In the genomic region with DNA sequence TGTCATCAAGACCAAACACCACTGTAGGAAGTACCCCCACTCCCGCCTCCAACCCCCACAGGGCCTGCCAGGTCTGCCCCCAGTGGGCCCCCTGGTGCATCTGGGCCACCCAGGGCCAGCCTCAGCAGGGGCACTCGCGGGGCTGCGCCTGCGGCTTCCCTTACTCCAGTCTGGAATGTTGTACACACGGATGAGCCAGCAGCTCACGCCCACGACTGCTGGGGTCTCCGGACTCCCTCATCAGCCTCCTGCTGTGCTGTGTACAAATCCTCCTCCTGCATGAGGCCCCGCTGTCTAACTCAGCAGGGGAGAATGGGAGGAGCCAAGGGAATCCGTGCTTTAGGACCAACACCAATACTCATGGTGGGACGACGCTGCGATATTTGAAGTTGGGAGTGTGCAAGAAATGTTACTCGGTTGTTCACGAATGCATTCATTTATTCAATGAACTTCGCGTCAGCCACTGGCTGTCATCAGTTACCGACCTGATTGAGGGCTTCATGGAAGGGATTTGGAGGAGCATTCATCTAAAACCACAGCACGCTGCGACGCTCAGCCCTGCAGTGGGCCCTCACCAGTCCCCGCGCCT, we compare ENCODE assay signal across 1 cellular context.
TF ChIP-seq lines count a peak whose summit lies in the region.

No MANE protein-coding gene starts in this region.

TF ChIP-seq in HepG2, 621 proteins besides CTCF, POLR2A, EP300 and RAD21 (continued from another document and continues in another):
- TF ChIP-seq, protein P1, sequence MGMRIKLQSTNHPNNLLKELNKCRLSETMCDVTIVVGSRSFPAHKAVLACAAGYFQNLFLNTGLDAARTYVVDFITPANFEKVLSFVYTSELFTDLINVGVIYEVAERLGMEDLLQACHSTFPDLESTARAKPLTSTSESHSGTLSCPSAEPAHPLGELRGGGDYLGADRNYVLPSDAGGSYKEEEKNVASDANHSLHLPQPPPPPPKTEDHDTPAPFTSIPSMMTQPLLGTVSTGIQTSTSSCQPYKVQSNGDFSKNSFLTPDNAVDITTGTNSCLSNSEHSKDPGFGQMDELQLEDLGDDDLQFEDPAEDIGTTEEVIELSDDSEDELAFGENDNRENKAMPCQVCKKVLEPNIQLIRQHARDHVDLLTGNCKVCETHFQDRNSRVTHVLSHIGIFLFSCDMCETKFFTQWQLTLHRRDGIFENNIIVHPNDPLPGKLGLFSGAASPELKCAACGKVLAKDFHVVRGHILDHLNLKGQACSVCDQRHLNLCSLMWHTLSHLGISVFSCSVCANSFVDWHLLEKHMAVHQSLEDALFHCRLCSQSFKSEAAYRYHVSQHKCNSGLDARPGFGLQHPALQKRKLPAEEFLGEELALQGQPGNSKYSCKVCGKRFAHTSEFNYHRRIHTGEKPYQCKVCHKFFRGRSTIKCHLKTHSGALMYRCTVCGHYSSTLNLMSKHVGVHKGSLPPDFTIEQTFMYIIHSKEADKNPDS (CRISPR knock-in tag; IDR thresholded peaks at IDR 0.05) = no peak
- TF ChIP-seq SMARCE1 (IDR thresholded peaks at IDR 0.05; ENCODE audit: borderline replicate concordance) = no peak
- TF ChIP-seq, protein P2, sequence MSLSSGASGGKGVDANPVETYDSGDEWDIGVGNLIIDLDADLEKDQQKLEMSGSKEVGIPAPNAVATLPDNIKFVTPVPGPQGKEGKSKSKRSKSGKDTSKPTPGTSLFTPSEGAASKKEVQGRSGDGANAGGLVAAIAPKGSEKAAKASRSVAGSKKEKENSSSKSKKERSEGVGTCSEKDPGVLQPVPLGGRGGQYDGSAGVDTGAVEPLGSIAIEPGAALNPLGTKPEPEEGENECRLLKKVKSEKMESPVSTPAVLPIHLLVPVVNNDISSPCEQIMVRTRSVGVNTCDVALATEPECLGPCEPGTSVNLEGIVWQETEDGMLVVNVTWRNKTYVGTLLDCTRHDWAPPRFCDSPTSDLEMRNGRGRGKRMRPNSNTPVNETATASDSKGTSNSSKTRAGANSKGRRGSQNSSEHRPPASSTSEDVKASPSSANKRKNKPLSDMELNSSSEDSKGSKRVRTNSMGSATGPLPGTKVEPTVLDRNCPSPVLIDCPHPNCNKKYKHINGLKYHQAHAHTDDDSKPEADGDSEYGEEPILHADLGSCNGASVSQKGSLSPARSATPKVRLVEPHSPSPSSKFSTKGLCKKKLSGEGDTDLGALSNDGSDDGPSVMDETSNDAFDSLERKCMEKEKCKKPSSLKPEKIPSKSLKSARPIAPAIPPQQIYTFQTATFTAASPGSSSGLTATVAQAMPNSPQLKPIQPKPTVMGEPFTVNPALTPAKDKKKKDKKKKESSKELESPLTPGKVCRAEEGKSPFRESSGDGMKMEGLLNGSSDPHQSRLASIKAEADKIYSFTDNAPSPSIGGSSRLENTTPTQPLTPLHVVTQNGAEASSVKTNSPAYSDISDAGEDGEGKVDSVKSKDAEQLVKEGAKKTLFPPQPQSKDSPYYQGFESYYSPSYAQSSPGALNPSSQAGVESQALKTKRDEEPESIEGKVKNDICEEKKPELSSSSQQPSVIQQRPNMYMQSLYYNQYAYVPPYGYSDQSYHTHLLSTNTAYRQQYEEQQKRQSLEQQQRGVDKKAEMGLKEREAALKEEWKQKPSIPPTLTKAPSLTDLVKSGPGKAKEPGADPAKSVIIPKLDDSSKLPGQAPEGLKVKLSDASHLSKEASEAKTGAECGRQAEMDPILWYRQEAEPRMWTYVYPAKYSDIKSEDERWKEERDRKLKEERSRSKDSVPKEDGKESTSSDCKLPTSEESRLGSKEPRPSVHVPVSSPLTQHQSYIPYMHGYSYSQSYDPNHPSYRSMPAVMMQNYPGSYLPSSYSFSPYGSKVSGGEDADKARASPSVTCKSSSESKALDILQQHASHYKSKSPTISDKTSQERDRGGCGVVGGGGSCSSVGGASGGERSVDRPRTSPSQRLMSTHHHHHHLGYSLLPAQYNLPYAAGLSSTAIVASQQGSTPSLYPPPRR (CRISPR knock-in tag; IDR thresholded peaks at IDR 0.05; ENCODE audit: borderline replicate concordance) = no peak
- TF ChIP-seq ZFP62 (CRISPR knock-in tag; IDR thresholded peaks at IDR 0.05) = no peak
- no peak for TF ChIP-seq SP140L (CRISPR knock-in tag; IDR thresholded peaks at IDR 0.05; ENCODE audit: borderline replicate concordance)
- TF ChIP-seq, protein P3, sequence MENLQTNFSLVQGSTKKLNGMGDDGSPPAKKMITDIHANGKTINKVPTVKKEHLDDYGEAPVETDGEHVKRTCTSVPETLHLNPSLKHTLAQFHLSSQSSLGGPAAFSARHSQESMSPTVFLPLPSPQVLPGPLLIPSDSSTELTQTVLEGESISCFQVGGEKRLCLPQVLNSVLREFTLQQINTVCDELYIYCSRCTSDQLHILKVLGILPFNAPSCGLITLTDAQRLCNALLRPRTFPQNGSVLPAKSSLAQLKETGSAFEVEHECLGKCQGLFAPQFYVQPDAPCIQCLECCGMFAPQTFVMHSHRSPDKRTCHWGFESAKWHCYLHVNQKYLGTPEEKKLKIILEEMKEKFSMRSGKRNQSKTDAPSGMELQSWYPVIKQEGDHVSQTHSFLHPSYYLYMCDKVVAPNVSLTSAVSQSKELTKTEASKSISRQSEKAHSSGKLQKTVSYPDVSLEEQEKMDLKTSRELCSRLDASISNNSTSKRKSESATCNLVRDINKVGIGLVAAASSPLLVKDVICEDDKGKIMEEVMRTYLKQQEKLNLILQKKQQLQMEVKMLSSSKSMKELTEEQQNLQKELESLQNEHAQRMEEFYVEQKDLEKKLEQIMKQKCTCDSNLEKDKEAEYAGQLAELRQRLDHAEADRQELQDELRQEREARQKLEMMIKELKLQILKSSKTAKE (CRISPR knock-in tag; IDR thresholded peaks at IDR 0.05; ENCODE audit: borderline replicate concordance) = no peak
- TF ChIP-seq, protein P4, sequence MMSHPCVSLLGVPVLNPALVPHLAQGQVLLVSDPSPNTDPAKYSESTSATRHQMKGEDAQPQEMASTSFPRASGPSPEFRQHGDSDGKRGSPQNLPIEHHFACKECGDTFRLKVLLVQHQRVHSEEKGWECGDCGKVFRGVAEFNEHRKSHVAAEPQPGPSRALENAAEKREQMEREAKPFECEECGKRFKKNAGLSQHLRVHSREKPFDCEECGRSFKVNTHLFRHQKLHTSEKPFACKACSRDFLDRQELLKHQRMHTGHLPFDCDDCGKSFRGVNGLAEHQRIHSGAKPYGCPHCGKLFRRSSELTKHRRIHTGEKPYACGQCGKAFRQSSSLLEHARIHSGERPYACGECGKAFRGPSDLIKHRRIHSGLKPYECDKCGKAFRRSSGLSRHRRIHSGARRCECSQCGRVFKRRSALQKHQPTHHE (CRISPR knock-in tag; IDR thresholded peaks at IDR 0.05; ENCODE audit: borderline replicate concordance) = no peak
- TF ChIP-seq, protein P5, sequence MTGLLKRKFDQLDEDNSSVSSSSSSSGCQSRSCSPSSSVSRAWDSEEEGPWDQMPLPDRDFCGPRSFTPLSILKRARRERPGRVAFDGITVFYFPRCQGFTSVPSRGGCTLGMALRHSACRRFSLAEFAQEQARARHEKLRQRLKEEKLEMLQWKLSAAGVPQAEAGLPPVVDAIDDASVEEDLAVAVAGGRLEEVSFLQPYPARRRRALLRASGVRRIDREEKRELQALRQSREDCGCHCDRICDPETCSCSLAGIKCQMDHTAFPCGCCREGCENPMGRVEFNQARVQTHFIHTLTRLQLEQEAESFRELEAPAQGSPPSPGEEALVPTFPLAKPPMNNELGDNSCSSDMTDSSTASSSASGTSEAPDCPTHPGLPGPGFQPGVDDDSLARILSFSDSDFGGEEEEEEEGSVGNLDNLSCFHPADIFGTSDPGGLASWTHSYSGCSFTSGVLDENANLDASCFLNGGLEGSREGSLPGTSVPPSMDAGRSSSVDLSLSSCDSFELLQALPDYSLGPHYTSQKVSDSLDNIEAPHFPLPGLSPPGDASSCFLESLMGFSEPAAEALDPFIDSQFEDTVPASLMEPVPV (CRISPR knock-in tag; IDR thresholded peaks at IDR 0.05) = peak; percentile 53; the same call in 1 of the 2 replicates
- no peak for TF ChIP-seq HNRNPK (IDR thresholded peaks at IDR 0.05; ENCODE audit: low read depth, low read length, poor library complexity, severe bottlenecking)
- TF ChIP-seq, protein P6, sequence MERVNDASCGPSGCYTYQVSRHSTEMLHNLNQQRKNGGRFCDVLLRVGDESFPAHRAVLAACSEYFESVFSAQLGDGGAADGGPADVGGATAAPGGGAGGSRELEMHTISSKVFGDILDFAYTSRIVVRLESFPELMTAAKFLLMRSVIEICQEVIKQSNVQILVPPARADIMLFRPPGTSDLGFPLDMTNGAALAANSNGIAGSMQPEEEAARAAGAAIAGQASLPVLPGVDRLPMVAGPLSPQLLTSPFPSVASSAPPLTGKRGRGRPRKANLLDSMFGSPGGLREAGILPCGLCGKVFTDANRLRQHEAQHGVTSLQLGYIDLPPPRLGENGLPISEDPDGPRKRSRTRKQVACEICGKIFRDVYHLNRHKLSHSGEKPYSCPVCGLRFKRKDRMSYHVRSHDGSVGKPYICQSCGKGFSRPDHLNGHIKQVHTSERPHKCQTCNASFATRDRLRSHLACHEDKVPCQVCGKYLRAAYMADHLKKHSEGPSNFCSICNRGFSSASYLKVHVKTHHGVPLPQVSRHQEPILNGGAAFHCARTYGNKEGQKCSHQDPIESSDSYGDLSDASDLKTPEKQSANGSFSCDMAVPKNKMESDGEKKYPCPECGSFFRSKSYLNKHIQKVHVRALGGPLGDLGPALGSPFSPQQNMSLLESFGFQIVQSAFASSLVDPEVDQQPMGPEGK (CRISPR knock-in tag; IDR thresholded peaks at IDR 0.05) = peak; percentile 56; the same call in 1 of the 2 replicates
- no peak for TF ChIP-seq GLI4 (CRISPR knock-in tag; IDR thresholded peaks at IDR 0.05; ENCODE audit: borderline replicate concordance)
- peak; percentile 20; the same call in 1 of the 2 replicates for TF ChIP-seq NFKBIZ (CRISPR knock-in tag; IDR thresholded peaks at IDR 0.05)
- TF ChIP-seq ZNF547 (CRISPR knock-in tag; IDR thresholded peaks at IDR 0.05) = no peak
- TF ChIP-seq MED1 (CRISPR knock-in tag; IDR thresholded peaks at IDR 0.05) = no peak
- TF ChIP-seq, protein P7, sequence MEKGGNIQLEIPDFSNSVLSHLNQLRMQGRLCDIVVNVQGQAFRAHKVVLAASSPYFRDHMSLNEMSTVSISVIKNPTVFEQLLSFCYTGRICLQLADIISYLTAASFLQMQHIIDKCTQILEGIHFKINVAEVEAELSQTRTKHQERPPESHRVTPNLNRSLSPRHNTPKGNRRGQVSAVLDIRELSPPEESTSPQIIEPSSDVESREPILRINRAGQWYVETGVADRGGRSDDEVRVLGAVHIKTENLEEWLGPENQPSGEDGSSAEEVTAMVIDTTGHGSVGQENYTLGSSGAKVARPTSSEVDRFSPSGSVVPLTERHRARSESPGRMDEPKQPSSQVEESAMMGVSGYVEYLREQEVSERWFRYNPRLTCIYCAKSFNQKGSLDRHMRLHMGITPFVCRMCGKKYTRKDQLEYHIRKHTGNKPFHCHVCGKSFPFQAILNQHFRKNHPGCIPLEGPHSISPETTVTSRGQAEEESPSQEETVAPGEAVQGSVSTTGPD (CRISPR knock-in tag; IDR thresholded peaks at IDR 0.05) = no peak
- no peak for TF ChIP-seq REPIN1 (CRISPR knock-in tag; IDR thresholded peaks at IDR 0.05; ENCODE audit: borderline replicate concordance, low read depth)
- TF ChIP-seq, protein P8, sequence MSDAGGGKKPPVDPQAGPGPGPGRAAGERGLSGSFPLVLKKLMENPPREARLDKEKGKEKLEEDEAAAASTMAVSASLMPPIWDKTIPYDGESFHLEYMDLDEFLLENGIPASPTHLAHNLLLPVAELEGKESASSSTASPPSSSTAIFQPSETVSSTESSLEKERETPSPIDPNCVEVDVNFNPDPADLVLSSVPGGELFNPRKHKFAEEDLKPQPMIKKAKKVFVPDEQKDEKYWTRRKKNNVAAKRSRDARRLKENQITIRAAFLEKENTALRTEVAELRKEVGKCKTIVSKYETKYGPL (CRISPR knock-in tag; IDR thresholded peaks at IDR 0.05) = no peak
- TF ChIP-seq POLR2AphosphoS2 (IDR thresholded peaks at IDR 0.05; ENCODE audit: low read depth, low read length) = no peak
- no peak for TF ChIP-seq ZFAT (CRISPR knock-in tag; conservative IDR thresholded peaks at IDR 0.05)
- no peak for TF ChIP-seq RNF2 (conservative IDR thresholded peaks at IDR 0.05; ENCODE audit: low read depth)
- no peak for TF ChIP-seq KDM6A (CRISPR knock-in tag; IDR thresholded peaks at IDR 0.05; ENCODE audit: low read depth)
- 0 out of 2 replicates have a peak, but pooled peaks have one; percentile 41 for TF ChIP-seq RXRA (CRISPR knock-in tag; IDR thresholded peaks at IDR 0.05)
- TF ChIP-seq, protein P9, sequence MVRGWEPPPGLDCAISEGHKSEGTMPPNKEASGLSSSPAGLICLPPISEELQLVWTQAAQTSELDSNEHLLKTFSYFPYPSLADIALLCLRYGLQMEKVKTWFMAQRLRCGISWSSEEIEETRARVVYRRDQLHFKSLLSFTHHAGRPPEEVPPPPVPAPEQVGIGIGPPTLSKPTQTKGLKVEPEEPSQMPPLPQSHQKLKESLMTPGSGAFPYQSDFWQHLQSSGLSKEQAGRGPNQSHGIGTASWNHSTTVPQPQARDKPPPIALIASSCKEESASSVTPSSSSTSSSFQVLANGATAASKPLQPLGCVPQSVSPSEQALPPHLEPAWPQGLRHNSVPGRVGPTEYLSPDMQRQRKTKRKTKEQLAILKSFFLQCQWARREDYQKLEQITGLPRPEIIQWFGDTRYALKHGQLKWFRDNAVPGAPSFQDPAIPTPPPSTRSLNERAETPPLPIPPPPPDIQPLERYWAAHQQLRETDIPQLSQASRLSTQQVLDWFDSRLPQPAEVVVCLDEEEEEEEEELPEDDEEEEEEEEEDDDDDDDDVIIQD (CRISPR knock-in tag; IDR thresholded peaks at IDR 0.05; ENCODE audit: low read depth) = no peak
- TF ChIP-seq TAF15 (IDR thresholded peaks at IDR 0.05; ENCODE audit: low read depth, low read length, poor library complexity, severe bottlenecking) = no peak
- TF ChIP-seq ZNF530 (CRISPR knock-in tag; IDR thresholded peaks at IDR 0.05; ENCODE audit: low read depth) = no peak
- no peak for TF ChIP-seq BCL6 (CRISPR knock-in tag; IDR thresholded peaks at IDR 0.05)
- no peak for TF ChIP-seq ZNF343 (CRISPR knock-in tag; IDR thresholded peaks at IDR 0.05)
- TF ChIP-seq, protein P10, sequence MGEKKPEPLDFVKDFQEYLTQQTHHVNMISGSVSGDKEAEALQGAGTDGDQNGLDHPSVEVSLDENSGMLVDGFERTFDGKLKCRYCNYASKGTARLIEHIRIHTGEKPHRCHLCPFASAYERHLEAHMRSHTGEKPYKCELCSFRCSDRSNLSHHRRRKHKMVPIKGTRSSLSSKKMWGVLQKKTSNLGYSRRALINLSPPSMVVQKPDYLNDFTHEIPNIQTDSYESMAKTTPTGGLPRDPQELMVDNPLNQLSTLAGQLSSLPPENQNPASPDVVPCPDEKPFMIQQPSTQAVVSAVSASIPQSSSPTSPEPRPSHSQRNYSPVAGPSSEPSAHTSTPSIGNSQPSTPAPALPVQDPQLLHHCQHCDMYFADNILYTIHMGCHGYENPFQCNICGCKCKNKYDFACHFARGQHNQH (CRISPR knock-in tag; IDR thresholded peaks at IDR 0.05) = no peak
- 0 out of 2 replicates have a peak, but pooled peaks have one; percentile 15 for TF ChIP-seq ZNF614 (CRISPR knock-in tag; IDR thresholded peaks at IDR 0.05; ENCODE audit: borderline replicate concordance)
- TF ChIP-seq SOX5 (CRISPR knock-in tag; IDR thresholded peaks at IDR 0.05; ENCODE audit: borderline replicate concordance) = no peak
- no peak for TF ChIP-seq ATF7-NPFF (CRISPR knock-in tag; IDR thresholded peaks at IDR 0.05; ENCODE audit: low read depth)
- TF ChIP-seq HOXA7 (CRISPR knock-in tag; IDR thresholded peaks at IDR 0.05) = no peak
